In genomic region chr13:95301947-95302386, GRCh38 we compare ENCODE assay signal across 8 cellular contexts. TPM values are rescaled to one million over a fixed set of nuclear protein-coding genes. Genes with fewer than 3 reads are reported as not detected.
A peak's percentile ranks its signal among the peaks of the same experiment; 100 is the strongest.
DNase-seq lines count a peak whose midpoint lies in the region; ATAC-seq and TF ChIP-seq lines count a peak whose summit lies in the region.

No MANE protein-coding gene starts in this region.

- no peak overlapping the region for H3K27ac ChIP-seq in OCI-LY1 (ENCODE audit: low read depth, low read length, poor library complexity, severe bottlenecking)

- no peaks in the 10 kb centered on the region for H3K27me3 ChIP-seq in OCI-LY1 (ENCODE audit: insufficient read depth, low read length)

- H3K9me3 Mint-ChIP-seq in dendritic cell treated with granulocyte-macrophage colony-stimulating factor and Interleukin-4, amounts not matched to agents 40 ng/mL and 50 ng/mL, for 4 days: no peaks in the 10 kb centered on the region
- peaks cover 5% of the 10 kb centered on the region for H3K9me3 Mint-ChIP-seq in nephron progenitor cell

- peak overlapping the region; percentile 98 for H3K4me2 ChIP-seq in OCI-LY1 (ENCODE audit: low read length)

- no peaks in the 10 kb centered on the region; the same call in 1 of the 2 replicates for H3K36me3 ChIP-seq in OCI-LY1 (ENCODE audit: insufficient read depth, low read length)

- no peaks in the 10 kb centered on the region for H3K9me3 ChIP-seq in OCI-LY1 (ENCODE audit: low read length)

- DNase-seq in NOMO-1 (lab: John Stamatoyannopoulos, UW; ENCODE audit: unreplicated experiment in 2 of 2) (peak; percentile 37 to 60), NOMO-1 treated with dmso at 0.1 percent for 144 hours (lab: John Stamatoyannopoulos, UW; ENCODE audit: unreplicated experiment) (no peak), nephron progenitor cell (no peak), omental fat pad (ENCODE audit: low spot score) (no peak), germinal center (ENCODE audit: low spot score) (no peak)

- H3K27ac Mint-ChIP-seq in dendritic cell treated with granulocyte-macrophage colony-stimulating factor and Interleukin-4, amounts not matched to agents 40 ng/mL and 50 ng/mL, for 4 days: peak overlapping the region; percentile 75
- no peak overlapping the region for H3K27ac Mint-ChIP-seq in nephron progenitor cell

- no peaks in the 10 kb centered on the region for H4K20me1 ChIP-seq in OCI-LY1 (ENCODE audit: insufficient read depth, low read length)

- H3K79me2 ChIP-seq in OCI-LY1 (ENCODE audit: insufficient read depth, low read length): peaks cover 19% of the 10 kb centered on the region

- peak overlapping the region; percentile 92 for H3K4me3 ChIP-seq in OCI-LY1 (ENCODE audit: low read depth, low read length, poor library complexity, severe bottlenecking)

- ATAC-seq in HG03045 (IDR thresholded peaks at IDR 0.05; ENCODE audit: unreplicated experiment) (no peak), omental fat pad (ENCODE audit: low FRiP score) (no peak)

- H2AFZ ChIP-seq in OCI-LY1 (ENCODE audit: low read length): peak overlapping the region; percentile 84

- H3K4me1 ChIP-seq in OCI-LY1 (ENCODE audit: insufficient read depth, low read length, severe bottlenecking): peaks cover 28% of the 10 kb centered on the region

- no peak; the same call in 1 of the 2 replicates for TF ChIP-seq CTCF in OCI-LY1 (IDR thresholded peaks at IDR 0.05; ENCODE audit: low read length)
- TF ChIP-seq CTCF in nephron progenitor cell (IDR thresholded peaks at IDR 0.05): no peak
- no peak for TF ChIP-seq CTCF in omental fat pad (IDR thresholded peaks at IDR 0.05)

- H3K9me2 ChIP-seq in OCI-LY1 (ENCODE audit: low read depth, low read length): no peaks in the 10 kb centered on the region

- H3K4me1 Mint-ChIP-seq in dendritic cell treated with granulocyte-macrophage colony-stimulating factor and Interleukin-4, amounts not matched to agents 40 ng/mL and 50 ng/mL, for 4 days (ENCODE audit: low read depth): peaks cover 34% of the 10 kb centered on the region
- H3K4me1 Mint-ChIP-seq in nephron progenitor cell: peaks cover 40% of the 10 kb centered on the region

- intact Hi-C loops in dendritic cell treated with granulocyte-macrophage colony-stimulating factor and Interleukin-4, amounts not matched to agents 40 ng/mL and 50 ng/mL, for 4 days (cut with micrococcal nuclease): loop anchor here (2.0 to 5.0 kb wide), 2 partner anchors 80 to 111 kb away; no protein-coding TSS in a partner anchor

- peaks cover 6% of the 10 kb centered on the region for H3K36me3 Mint-ChIP-seq in dendritic cell treated with granulocyte-macrophage colony-stimulating factor and Interleukin-4, amounts not matched to agents 40 ng/mL and 50 ng/mL, for 4 days (ENCODE audit: low read depth)
- peaks cover 6% of the 10 kb centered on the region for H3K36me3 Mint-ChIP-seq in nephron progenitor cell (ENCODE audit: low read depth)

- peak overlapping the region; percentile 80 for H3K4me3 Mint-ChIP-seq in dendritic cell treated with granulocyte-macrophage colony-stimulating factor and Interleukin-4, amounts not matched to agents 40 ng/mL and 50 ng/mL, for 4 days
- H3K4me3 Mint-ChIP-seq in nephron progenitor cell: peak overlapping the region; percentile 75

- H3K9ac ChIP-seq in OCI-LY1 (ENCODE audit: low read length): peak overlapping the region; percentile 60

- peaks cover 12% of the 10 kb centered on the region for H3K27me3 Mint-ChIP-seq in dendritic cell treated with granulocyte-macrophage colony-stimulating factor and Interleukin-4, amounts not matched to agents 40 ng/mL and 50 ng/mL, for 4 days
- H3K27me3 Mint-ChIP-seq in nephron progenitor cell (ENCODE audit: low read depth, poor library complexity): peaks cover 22% of the 10 kb centered on the region

- no peaks in the 10 kb centered on the region for H3F3A ChIP-seq in OCI-LY1 (ENCODE audit: insufficient read depth, low read length)

RNA-seq across cellular contexts. Expression of gene ABCC4, which starts 0.7 kb away (rescaled TPM):
- 10 to 100 TPM in 1 of 4 donors, 1 to 10 TPM in 3; 5.7 to 23.3 (median 6.9) TPM for total RNA-seq in omental fat pad

Comparison
In these comparisons a context has a peak if more than half of its experiments do, and no peak if none do; other contexts are left out.
1. DNase-seq: peak in NOMO-1 (2 of 2); none in NOMO-1 treated with dmso at 0.1 percent for 144 hours (single experiment), nephron progenitor cell (single experiment), omental fat pad (single experiment) and germinal center (single experiment).